Comparison of ENCODE assay signal across 20 cellular contexts in genomic region chr7:132865766-132866531, GRCh38.
DNase-seq lines count a peak whose midpoint lies in the region; ATAC-seq and TF ChIP-seq lines count a peak whose summit lies in the region.
"Had no signal": no experiment of that assay in that cellular context is flagged by ENCODE, and none has a peak within 500 bp of the region (broad histone marks: within the 10 kb centered on the region; RNA-seq: fewer than 3 reads in every experiment).

No MANE protein-coding gene starts in this region.

- H3K36me3 ChIP-seq in heart right ventricle (peaks cover 0 to 3% (median 0%) of the 10 kb centered on the region in 9 donors), trophoblast cell (ENCODE audit: control insufficient read depth in 1 of 2, insufficient read depth in 2 of 2, low read length in 2 of 2) (no peaks in the 10 kb centered on the region), sigmoid colon (no peaks in the 10 kb centered on the region)
- H3K36me3 ChIP-seq: tibial artery had no signal

- H2BK5ac ChIP-seq in trophoblast cell (ENCODE audit: low read depth, low read length, poor library complexity): no peak overlapping the region

- H3K14ac ChIP-seq in trophoblast cell (ENCODE audit: low read length): no peak overlapping the region

- H3K4me3 Mint-ChIP-seq in stimulated activated effector memory CD8-positive, alpha-beta T cell treated with anti-CD3 and anti-CD28 coated beads, Interleukin-12 subunit alpha, Interleukin-12 subunit beta, amount 100 ng/mL, for 72 hours: no peak overlapping the region
- H3K4me3 Mint-ChIP-seq: activated CD4-positive, alpha-beta memory T cell treated with anti-CD3 and anti-CD28 coated beads for 36 hours; central memory CD8-positive, alpha-beta T cell; natural killer cell treated with Interleukin-12 subunit alpha and Interleukin-12 subunit beta and Interleukin-15 and Interleukin-18, amount 100 ng/mL, for 72 hours; T-helper 2 cell treated with Interferon-gamma antibody and Interleukin-4, amounts not matched to agents 5 μg/mL and 100 μg/mL, for 36 hours had no signal

- no peak overlapping the region for H4K91ac ChIP-seq in trophoblast cell (ENCODE audit: low read depth, low read length)

- no peak overlapping the region for H2AK5ac ChIP-seq in trophoblast cell (ENCODE audit: low read length)

- H2BK12ac ChIP-seq in trophoblast cell (ENCODE audit: low read length): no peak overlapping the region

- no peaks in the 10 kb centered on the region for H3K79me2 ChIP-seq in trophoblast cell (ENCODE audit: control insufficient read depth, insufficient read depth, low read length, poor library complexity)

- peaks cover 11% of the 10 kb centered on the region for H3K4me1 Mint-ChIP-seq in stimulated activated effector memory CD8-positive, alpha-beta T cell treated with anti-CD3 and anti-CD28 coated beads, Interleukin-12 subunit alpha, Interleukin-12 subunit beta, amount 100 ng/mL, for 72 hours

- peaks cover 4% of the 10 kb centered on the region for H3K9me3 Mint-ChIP-seq in stimulated activated effector memory CD8-positive, alpha-beta T cell treated with anti-CD3 and anti-CD28 coated beads, Interleukin-12 subunit alpha, Interleukin-12 subunit beta, amount 100 ng/mL, for 72 hours
- H3K9me3 Mint-ChIP-seq: central memory CD8-positive, alpha-beta T cell; natural killer cell treated with Interleukin-12 subunit alpha and Interleukin-12 subunit beta and Interleukin-15 and Interleukin-18, amount 100 ng/mL, for 72 hours had no signal

- H4K12ac ChIP-seq in trophoblast cell (ENCODE audit: low read depth, low read length): no peak overlapping the region

- no peaks in the 10 kb centered on the region for H3K27me3 ChIP-seq in heart right ventricle
- no peaks in the 10 kb centered on the region for H3K27me3 ChIP-seq in trophoblast cell (ENCODE audit: insufficient read depth, low read length)
- H3K27me3 ChIP-seq in sigmoid colon: no peaks in the 10 kb centered on the region
- H3K27me3 ChIP-seq: tibial artery had no signal

- no peaks in the 10 kb centered on the region for H3K36me3 Mint-ChIP-seq in stimulated activated effector memory CD8-positive, alpha-beta T cell treated with anti-CD3 and anti-CD28 coated beads, Interleukin-12 subunit alpha, Interleukin-12 subunit beta, amount 100 ng/mL, for 72 hours

- no peak for TF ChIP-seq POLR2A in sigmoid colon (IDR thresholded peaks at IDR 0.05)

- no peak overlapping the region for H3K4ac ChIP-seq in trophoblast cell (ENCODE audit: low read depth, low read length)

- H3K23ac ChIP-seq in trophoblast cell (ENCODE audit: low read length): no peak overlapping the region

- in situ Hi-C loops in astrocyte of the spinal cord (cut with HindIII; ENCODE audit: low sequenced_read_pairs): no loop called here

- no peak for TF ChIP-seq CTCF in astrocyte of the spinal cord (IDR thresholded peaks at IDR 0.05; ENCODE audit: low read depth, low read length)
- no peak for TF ChIP-seq CTCF in heart right ventricle (IDR thresholded peaks at IDR 0.05)
- no peak for TF ChIP-seq CTCF in sigmoid colon (IDR thresholded peaks at IDR 0.05)

- H3K9ac ChIP-seq in trophoblast cell (ENCODE audit: low read length): no peak overlapping the region

- H3K79me1 ChIP-seq in trophoblast cell (ENCODE audit: low read length): no peaks in the 10 kb centered on the region

- H3K9me3 ChIP-seq in heart right ventricle (peaks cover 0 to 16% (median 4%) of the 10 kb centered on the region in 11 donors), trophoblast cell (ENCODE audit: insufficient read depth, low read depth, low read length) (no peaks in the 10 kb centered on the region), sigmoid colon (peaks cover 0 to 3% (median 0%) of the 10 kb centered on the region in 4 donors)
- H3K9me3 ChIP-seq: tibial artery had no signal

- no peak overlapping the region for H4K8ac ChIP-seq in trophoblast cell (ENCODE audit: low read depth, low read length)

- H3K27ac Mint-ChIP-seq in stimulated activated effector memory CD8-positive, alpha-beta T cell treated with anti-CD3 and anti-CD28 coated beads, Interleukin-12 subunit alpha, Interleukin-12 subunit beta, amount 100 ng/mL, for 72 hours: peak overlapping the region; percentile 43
- H3K27ac Mint-ChIP-seq: activated CD4-positive, alpha-beta memory T cell treated with anti-CD3 and anti-CD28 coated beads for 36 hours; T-helper 2 cell treated with Interferon-gamma antibody and Interleukin-4, amounts not matched to agents 5 μg/mL and 100 μg/mL, for 36 hours had no signal

- H2AFZ ChIP-seq in trophoblast cell (ENCODE audit: insufficient read depth, low read length, poor library complexity): no peak overlapping the region

- 42 to 46% methylated on average over 8 of the region's 8 CpGs for WGBS in heart right ventricle, 2 donors
- no CpG with 5 or more reads among the region's 8 CpGs for WGBS in trophoblast cell (ENCODE audit: extremely low coverage, insufficient coverage, insufficient read length)
- WGBS in sigmoid colon, 2 donors: 91 to 94% methylated on average over 8 of the region's 8 CpGs

- DNase-seq in NCI-H2029 treated with DMSO at 0.1 percent for 48 hours (lab: John Stamatoyannopoulos, UW) (peak; percentile 3), NCI-H2029 (lab: John Stamatoyannopoulos, UW) (no peak), astrocyte of the spinal cord (ENCODE audit: low read depth, low spot score) (peak; percentile 23), heart right ventricle (peak in 1 of 2 donors; percentile 29), trophoblast cell (no peak), sigmoid colon (no peak)
- no peak for DNase-seq in stimulated activated effector memory CD8-positive, alpha-beta T cell treated with anti-CD3 and anti-CD28 coated beads, Interleukin-12 subunit alpha, Interleukin-12 subunit beta, amount 100 ng/mL, for 72 hours (ENCODE audit: low spot score in 2 of 2)
- DNase-seq: activated CD4-positive, alpha-beta memory T cell treated with anti-CD3 and anti-CD28 coated beads for 36 hours; activated effector memory CD4-positive, alpha-beta T cell treated with anti-CD3 and anti-CD28 coated beads, Interleukin-2, amount 50 U/mL, for 16 hours; kidney; NCI-H345; stimulated activated CD4-positive, alpha-beta T cell treated with anti-CD3 and anti-CD28 coated beads, Interleukin-12 subunit alpha, Interleukin-12 subunit beta, amount 100 ng/mL, for 4 hours; tibial artery had no signal

- H3K4me3 ChIP-seq in astrocyte of the spinal cord (ENCODE audit: low read depth, low read length): no peak overlapping the region
- H3K4me3 ChIP-seq in heart right ventricle: peak overlapping the region in 1 of 10 donors; percentile 13
- no peak overlapping the region for H3K4me3 ChIP-seq in trophoblast cell (ENCODE audit: low read depth, low read length)
- no peak overlapping the region for H3K4me3 ChIP-seq in sigmoid colon
- H3K4me3 ChIP-seq: tibial artery had no signal

- no peak overlapping the region for H3K4me2 ChIP-seq in trophoblast cell (ENCODE audit: low read length)

- H3K27ac ChIP-seq in heart right ventricle: peak overlapping the region in 8 of 10 donors; percentile 1 to 76 (median 44)
- H3K27ac ChIP-seq in trophoblast cell (ENCODE audit: low read depth, low read length): no peak overlapping the region
- no peak overlapping the region for H3K27ac ChIP-seq in sigmoid colon
- H3K27ac ChIP-seq: HL-60, tibial artery had no signal

- H2BK120ac ChIP-seq in trophoblast cell (ENCODE audit: insufficient read depth, low read length, poor library complexity): no peak overlapping the region

- no peak for TF ChIP-seq EP300 in sigmoid colon (IDR thresholded peaks at IDR 0.05)

- no peak overlapping the region for H3K18ac ChIP-seq in trophoblast cell (ENCODE audit: low read length)

- intact Hi-C loops in heart right ventricle (cut with DNase I): no loop called here
- intact Hi-C loops in sigmoid colon (cut with DNase I): no loop called here

- peaks cover 3 to 35% (median 23%) of the 10 kb centered on the region in 9 donors for H3K4me1 ChIP-seq in heart right ventricle
- no peaks in the 10 kb centered on the region for H3K4me1 ChIP-seq in trophoblast cell (ENCODE audit: control insufficient read depth in 1 of 2, insufficient read depth in 2 of 2, low read length in 2 of 2)
- no peaks in the 10 kb centered on the region for H3K4me1 ChIP-seq in sigmoid colon
- H3K4me1 ChIP-seq: tibial artery had no signal

- ATAC-seq in heart right ventricle (peak in 7 of 8 donors; percentile 16 to 80 (median 52)), GM19035 (IDR thresholded peaks at IDR 0.05; ENCODE audit: unreplicated experiment) (no peak)
- no peak for ATAC-seq in stimulated activated effector memory CD8-positive, alpha-beta T cell treated with anti-CD3 and anti-CD28 coated beads, Interleukin-12 subunit alpha, Interleukin-12 subunit beta, amount 100 ng/mL, for 72 hours
- ATAC-seq: esophagus mucosa; natural killer cell treated with Interleukin-12 subunit alpha and Interleukin-12 subunit beta and Interleukin-15 and Interleukin-18, amount 100 ng/mL, for 72 hours; Panc1 had no signal

Comparison
In these comparisons a context has a peak if more than half of its experiments do, and no peak if none do; other contexts are left out.
1. DNase-seq: peak in NCI-H2029 treated with DMSO at 0.1 percent for 48 hours (single experiment) and astrocyte of the spinal cord (single experiment); none in NCI-H2029 (single experiment), stimulated activated effector memory CD8-positive, alpha-beta T cell treated with anti-CD3 and anti-CD28 coated beads, Interleukin-12 subunit alpha, Interleukin-12 subunit beta, amount 100 ng/mL, for 72 hours (0 of 2), trophoblast cell (0 of 2) and sigmoid colon (single experiment).
2. ATAC-seq: peak in heart right ventricle (7 of 8); none in stimulated activated effector memory CD8-positive, alpha-beta T cell treated with anti-CD3 and anti-CD28 coated beads, Interleukin-12 subunit alpha, Interleukin-12 subunit beta, amount 100 ng/mL, for 72 hours (single experiment) and GM19035 (single experiment).
3. H3K27ac ChIP-seq: peak in heart right ventricle (8 of 10); none in trophoblast cell (single experiment) and sigmoid colon (0 of 4).